In genomic region chr12:111596985-111597730, GRCh38 we compare ENCODE assay signal across 8 cellular contexts. TPM values are rescaled to one million over a fixed set of nuclear protein-coding genes. Genes with fewer than 3 reads are reported as not detected.
DNase-seq lines count a peak whose midpoint lies in the region; ATAC-seq and TF ChIP-seq lines count a peak whose summit lies in the region.

No MANE protein-coding gene starts in this region.

- H3K9me3 ChIP-seq in DOHH2 (ENCODE audit: control insufficient read depth, insufficient read depth, low read length), result no peaks in the 10 kb centered on the region
- no peaks in the 10 kb centered on the region for H3K9me3 ChIP-seq in Karpas-422 (ENCODE audit: low read length)
- H3K9me3 ChIP-seq in iPS-15b (ENCODE audit: control insufficient read depth, insufficient read depth, low read length), result no peaks in the 10 kb centered on the region

- H3K4me2 ChIP-seq in DOHH2 (ENCODE audit: low read length), result peak overlapping the region; percentile 91
- H3K4me2 ChIP-seq in Karpas-422 (ENCODE audit: low read depth, low read length, poor library complexity, severe bottlenecking), result peak overlapping the region; percentile 89

- H3K9ac ChIP-seq in Karpas-422 (ENCODE audit: low read length) (peak overlapping the region; percentile 99), iPS-15b (ENCODE audit: low read depth, low read length) (peak overlapping the region; percentile 85)

- H3K27ac ChIP-seq in DOHH2 (ENCODE audit: low read depth, low read length) (peak overlapping the region; percentile 51), Karpas-422 (ENCODE audit: low read length) (peak overlapping the region; percentile 85)

- TF ChIP-seq CTCF in DOHH2 (IDR thresholded peaks at IDR 0.05; ENCODE audit: low read depth, low read length, poor library complexity, severe bottlenecking), result no peak
- no peak for TF ChIP-seq CTCF in retinal pigment epithelial cell (conservative IDR thresholded peaks at IDR 0.05; ENCODE audit: low read depth, low read length)

- H3K4me3 ChIP-seq in DOHH2 (ENCODE audit: low read length) (peak overlapping the region; percentile 82), Karpas-422 (ENCODE audit: low read length) (peak overlapping the region; percentile 86), iPS-15b (ENCODE audit: low read depth, low read length) (peak overlapping the region; percentile 88), retinal pigment epithelial cell (ENCODE audit: low read length) (peak overlapping the region; percentile 90)

- no peaks in the 10 kb centered on the region for H3F3A ChIP-seq in DOHH2 (ENCODE audit: control insufficient read depth, insufficient read depth)

- H3K4me1 ChIP-seq in DOHH2 (ENCODE audit: control insufficient read depth, low read length), result peaks cover 30% of the 10 kb centered on the region
- peaks cover 42% of the 10 kb centered on the region for H3K4me1 ChIP-seq in Karpas-422 (ENCODE audit: low read length)
- H3K4me1 ChIP-seq in iPS-15b (ENCODE audit: control insufficient read depth, insufficient read depth, low read length), result peaks cover 11% of the 10 kb centered on the region

- H3K27me3 ChIP-seq in DOHH2 (ENCODE audit: control insufficient read depth, low read length) (no peaks in the 10 kb centered on the region), Karpas-422 (ENCODE audit: low read length) (no peaks in the 10 kb centered on the region), iPS-15b (ENCODE audit: control insufficient read depth, insufficient read depth, low read length) (no peaks in the 10 kb centered on the region)

- H4K20me1 ChIP-seq in DOHH2 (ENCODE audit: control insufficient read depth, insufficient read depth, low read depth, low read length) (peaks cover 8% of the 10 kb centered on the region; the same call in 1 of the 2 replicates), Karpas-422 (ENCODE audit: insufficient read depth, low read depth, low read length) (peaks cover 37% of the 10 kb centered on the region)

- H3K79me2 ChIP-seq in DOHH2 (ENCODE audit: control insufficient read depth, low read length) (peaks cover 78% of the 10 kb centered on the region), Karpas-422 (ENCODE audit: low read length) (peaks cover 65% of the 10 kb centered on the region)

- H3K36me3 ChIP-seq in DOHH2 (ENCODE audit: control insufficient read depth, low read length) (peaks cover 18% of the 10 kb centered on the region), Karpas-422 (ENCODE audit: insufficient read depth, low read length) (peaks cover 6% of the 10 kb centered on the region; the same call in 1 of the 2 replicates), iPS-15b (ENCODE audit: control insufficient read depth, insufficient read depth, low read length) (no peaks in the 10 kb centered on the region)

- no peak for ATAC-seq in GM19035 (IDR thresholded peaks at IDR 0.05; ENCODE audit: unreplicated experiment)

- no peaks in the 10 kb centered on the region for H3K9me2 ChIP-seq in DOHH2 (replicated peaks; ENCODE audit: control insufficient read depth, low read length)
- H3K9me2 ChIP-seq in Karpas-422 (replicated peaks; ENCODE audit: insufficient read depth, low read length), result no peaks in the 10 kb centered on the region

- H2AFZ ChIP-seq in Karpas-422 (ENCODE audit: low read length), result no peak overlapping the region

- in situ Hi-C loops in T47D (cut with HindIII; ENCODE audit: low pct_unique_long_range_greater_than_20kb, low sequenced_read_pairs), result no loop called here

- DNase-seq in Karpas-422 (peak; percentile 75), SK-N-DZ (ENCODE audit: low spot score) (peak; percentile 70), T47D (ENCODE audit: low read depth in 1 of 2, low spot score in 1 of 2) (peak; percentile 61 to 87), retinal pigment epithelial cell (ENCODE audit: low read depth) (no peak)
- DNase-seq in NK-92 treated with Interleukin-12 subunit alpha and Interleukin-12 subunit beta, amount 100 ng/mL, for 24 hours (lab: John Stamatoyannopoulos, UW), result no peak

RNA-seq across cellular contexts. Expression of gene ATXN2, which starts 2.0 kb away (rescaled TPM):
- 33.3 and 50.6 TPM in 2 replicates for total RNA-seq in Karpas-422 (2014; rRNA removed; shearing (Covaris generic); ENCODE audit: low replicate concordance)
- polyA plus RNA-seq in SK-N-DZ (2014; cell fraction: cytosol; rRNA removed), result 17.5 and 33.5 TPM in 2 replicates
- polyA plus RNA-seq in SK-N-DZ (2014; cell fraction: nucleus; rRNA removed), result 42.0 and 53.1 TPM in 2 replicates

Comparison
In these comparisons a context has a peak if more than half of its experiments do, and no peak if none do; other contexts are left out.
1. DNase-seq: peak in Karpas-422 (single experiment), SK-N-DZ (single experiment) and T47D (2 of 2); none in retinal pigment epithelial cell (single experiment) and NK-92 treated with Interleukin-12 subunit alpha and Interleukin-12 subunit beta, amount 100 ng/mL, for 24 hours (single experiment).
2. Peak in every context shown above with its lines, with median percentiles within 50 percentile points of each other: H3K4me3 ChIP-seq.